9 cellular contexts compared by ENCODE assay signal in genomic region chr1:226733309-226733708, GRCh38. TPM values are rescaled to one million over a fixed set of nuclear protein-coding genes. Genes with fewer than 3 reads are reported as not detected.
DNase-seq lines count a peak whose midpoint lies in the region; ATAC-seq, FAIRE-seq and TF ChIP-seq lines count a peak whose summit lies in the region.
"Had no signal": no experiment of that assay in that cellular context is flagged by ENCODE, and none has a peak within 500 bp of the region (broad histone marks: within the 10 kb centered on the region; RNA-seq: fewer than 3 reads in every experiment).

No MANE protein-coding gene starts in this region.

- DNase-seq in DND-41 (no peak), renal cortical epithelial cell (ENCODE audit: low read depth) (peak; percentile 36), RCC 7860 (ENCODE audit: low spot score) (no peak), DMS79 (lab: John Stamatoyannopoulos, UW) (no peak)
- peak in 2 of 3 donors; percentile 44 to 52 for DNase-seq in effector memory CD4-positive, alpha-beta T cell
- DNase-seq in stimulated activated CD4-positive, alpha-beta T cell treated with anti-CD3 and anti-CD28 coated beads, Interleukin-12 subunit alpha, Interleukin-12 subunit beta, amount 100 ng/mL, for 4 hours, result no peak

- H4K20me1 ChIP-seq in DND-41 (ENCODE audit: insufficient read depth, low read length) (peaks cover 53% of the 10 kb centered on the region), SU-DHL-6 (ENCODE audit: low read depth, low read length) (peaks cover 17% of the 10 kb centered on the region; the same call in 1 of the 2 replicates)

- TF ChIP-seq CTCF in DND-41 (IDR thresholded peaks at IDR 0.05; ENCODE audit: borderline replicate concordance, extremely low read depth, low read length, poor library complexity, severe bottlenecking), result no peak
- TF ChIP-seq CTCF in SU-DHL-6 (IDR thresholded peaks at IDR 0.05; ENCODE audit: insufficient read depth, low read length, poor library complexity, severe bottlenecking), result no peak

- H3K79me2 ChIP-seq in DND-41 (ENCODE audit: insufficient read depth, low read length) (peaks cover 100% of the 10 kb centered on the region), SU-DHL-6 (ENCODE audit: insufficient read depth, low read length) (peaks cover 98% of the 10 kb centered on the region)

- no peaks in the 10 kb centered on the region for H3K9me2 ChIP-seq in SU-DHL-6 (replicated peaks; ENCODE audit: insufficient read depth, low read length)

- H3K36me3 ChIP-seq in DND-41 (ENCODE audit: insufficient read depth, low read length) (peaks cover 71% of the 10 kb centered on the region), SU-DHL-6 (ENCODE audit: low read length) (peaks cover 23% of the 10 kb centered on the region; the same call in 1 of the 2 replicates)
- H3K36me3 ChIP-seq in effector memory CD4-positive, alpha-beta T cell (ENCODE audit: control insufficient read depth, insufficient read depth, low read length), result peaks cover 49% of the 10 kb centered on the region

- H3K27me3 ChIP-seq in DND-41 (ENCODE audit: insufficient read depth, low read length, poor library complexity) (no peaks in the 10 kb centered on the region), SU-DHL-6 (ENCODE audit: low read length) (no peaks in the 10 kb centered on the region)
- no peaks in the 10 kb centered on the region for H3K27me3 ChIP-seq in effector memory CD4-positive, alpha-beta T cell (replicated peaks; ENCODE audit: control insufficient read depth, insufficient read depth, low read length, poor library complexity, severe bottlenecking)

- ATAC-seq in DND-41 (ENCODE audit: insufficient read depth, low read depth) (no peak), GM19035 (IDR thresholded peaks at IDR 0.05; ENCODE audit: unreplicated experiment) (no peak)

- H3K9me3 ChIP-seq in DND-41 (ENCODE audit: insufficient read depth, low read length, severe bottlenecking), result no peaks in the 10 kb centered on the region
- H3K9me3 ChIP-seq in SU-DHL-6 (ENCODE audit: insufficient read depth, low read length), result no peaks in the 10 kb centered on the region
- H3K9me3 ChIP-seq in effector memory CD4-positive, alpha-beta T cell (ENCODE audit: control insufficient read depth, low read length), result no peaks in the 10 kb centered on the region

- no peak for FAIRE-seq in RCC 7860 (lab: Jason Lieb, UNC)
- FAIRE-seq: colon had no signal

- H2AFZ ChIP-seq in DND-41 (ENCODE audit: low read depth, low read length) (no peak overlapping the region), SU-DHL-6 (ENCODE audit: low read depth, low read length, severe bottlenecking) (no peak overlapping the region)

- peak overlapping the region; percentile 53 for H3K4me2 ChIP-seq in DND-41 (ENCODE audit: insufficient read depth, low read length)
- H3K4me2 ChIP-seq in SU-DHL-6 (ENCODE audit: low read depth, low read length, poor library complexity, severe bottlenecking), result peak overlapping the region; percentile 96

- no peaks in the 10 kb centered on the region for H3F3A ChIP-seq in SU-DHL-6 (ENCODE audit: insufficient read depth)

- peak overlapping the region in 1 of 2 experiments; percentile 30; a peak in 1 of 4 replicates for H3K4me3 ChIP-seq in DND-41 (ENCODE audit: low read depth in 1 of 2, low read length in 2 of 2)
- H3K4me3 ChIP-seq in SU-DHL-6 (ENCODE audit: insufficient read depth, low read length, poor library complexity, severe bottlenecking), result peak overlapping the region; percentile 46
- peak overlapping the region; percentile 100 for H3K4me3 ChIP-seq in effector memory CD4-positive, alpha-beta T cell (ENCODE audit: insufficient read depth, low read depth, low read length, poor library complexity, severe bottlenecking)

- H3K27ac ChIP-seq in DND-41 (ENCODE audit: low read length), result no peak overlapping the region
- peak overlapping the region; percentile 98 for H3K27ac ChIP-seq in SU-DHL-6 (ENCODE audit: low read depth, low read length)
- peak overlapping the region; percentile 93 for H3K27ac ChIP-seq in effector memory CD4-positive, alpha-beta T cell (ENCODE audit: insufficient read depth, low read length, poor library complexity, severe bottlenecking)

- H3K4me1 ChIP-seq in DND-41 (ENCODE audit: insufficient read depth, low read length), result peaks cover 68% of the 10 kb centered on the region
- peaks cover 32% of the 10 kb centered on the region for H3K4me1 ChIP-seq in effector memory CD4-positive, alpha-beta T cell (ENCODE audit: control insufficient read depth, insufficient read depth, low read length, poor library complexity, severe bottlenecking)

- H3K9ac ChIP-seq in DND-41 (ENCODE audit: low read depth, low read length) (0 out of 2 replicates have a peak overlapping the region, but pooled peaks have one; percentile 6), SU-DHL-6 (ENCODE audit: low read length) (peak overlapping the region; percentile 98)

RNA-seq across cellular contexts. Expression of gene ITPKB, which starts 5.8 kb away (rescaled TPM):
- 1.6 and 5.9 TPM in 2 replicates for total RNA-seq in renal cortical epithelial cell

Comparison
In these comparisons a context has a peak if more than half of its experiments do, and no peak if none do; other contexts are left out.
1. DNase-seq: peak in effector memory CD4-positive, alpha-beta T cell (2 of 3) and renal cortical epithelial cell (single experiment); none in DND-41 (single experiment), RCC 7860 (single experiment), DMS79 (single experiment) and stimulated activated CD4-positive, alpha-beta T cell treated with anti-CD3 and anti-CD28 coated beads, Interleukin-12 subunit alpha, Interleukin-12 subunit beta, amount 100 ng/mL, for 4 hours (single experiment).